9 cellular contexts compared by ENCODE assay signal in genomic region chr1:2652926-2653571, GRCh38. TPM values are rescaled to one million over a fixed set of nuclear protein-coding genes. Genes with fewer than 3 reads are reported as not detected.
DNase-seq lines count a peak whose midpoint lies in the region; ATAC-seq and TF ChIP-seq lines count a peak whose summit lies in the region.
"Not testable (repeated sequence)": the region's sequence is repeated elsewhere in the genome, so short reads cannot be mapped to it uniquely, and the experiment has no call there.
"Had no signal": no experiment of that assay in that cellular context is flagged by ENCODE, and none has a peak within 500 bp of the region (broad histone marks: within the 10 kb centered on the region; RNA-seq: fewer than 3 reads in every experiment).

No MANE protein-coding gene starts in this region.

- H3K4me3 ChIP-seq in IMR-90 (ENCODE audit: insufficient read depth, low read depth, low read length); right cardiac atrium (ENCODE audit: low read length); mucosa of descending colon: not testable (repeated sequence)

- not testable (repeated sequence) for H3K23ac ChIP-seq in IMR-90 (ENCODE audit: low read depth, low read length)

- TF ChIP-seq CTCF in IMR-90 (conservative IDR thresholded peaks at IDR 0.05; ENCODE audit: low read depth, low read length); endothelial cell (IDR thresholded peaks at IDR 0.05; ENCODE audit: unreplicated experiment); mucosa of descending colon (IDR thresholded peaks at IDR 0.05): not testable (repeated sequence)

- H3K27me3 Mint-ChIP-seq in activated CD4-positive, alpha-beta memory T cell treated with anti-CD3 and anti-CD28 coated beads for 36 hours = peaks cover 37% of the 10 kb centered on the region
- H3K27me3 Mint-ChIP-seq in activated T-cell treated with anti-CD3 and anti-CD28 coated beads, Interleukin-2, amount 50 U/mL, for 4 hours (ENCODE audit: low read depth) = peaks cover 48% of the 10 kb centered on the region
- H3K27me3 Mint-ChIP-seq in endothelial cell (ENCODE audit: unreplicated experiment) = peaks cover 50% of the 10 kb centered on the region

- H3K4me3 Mint-ChIP-seq in activated CD4-positive, alpha-beta memory T cell treated with anti-CD3 and anti-CD28 coated beads for 36 hours; activated T-cell treated with anti-CD3 and anti-CD28 coated beads, Interleukin-2, amount 50 U/mL, for 4 hours: not testable (repeated sequence)
- peak overlapping the region; percentile 84 for H3K4me3 Mint-ChIP-seq in endothelial cell (ENCODE audit: unreplicated experiment)

- dilution Hi-C loops in IMR-90 (cut with HindIII; ENCODE audit: low sequenced_read_pairs, unreplicated experiment) = not testable (repeated sequence)

- H2BK5ac ChIP-seq in IMR-90 (ENCODE audit: low read depth, low read length, poor library complexity, severe bottlenecking) = not testable (repeated sequence)

- H3K79me1 ChIP-seq in IMR-90 (ENCODE audit: low read depth in 1 of 2, low read length in 2 of 2) = not testable (repeated sequence)

- not testable (repeated sequence) for ATAC-seq in IMR-90 (ENCODE audit: low read depth); activated T-cell treated with anti-CD3 and anti-CD28 coated beads, Interleukin-2, amount 50 U/mL, for 4 hours; right cardiac atrium; mucosa of descending colon

- not testable (repeated sequence) for H2BK120ac ChIP-seq in IMR-90 (ENCODE audit: low read depth, low read length)

- not testable (repeated sequence) for H3K9me3 Mint-ChIP-seq in activated CD4-positive, alpha-beta memory T cell treated with anti-CD3 and anti-CD28 coated beads for 36 hours; activated T-cell treated with anti-CD3 and anti-CD28 coated beads, Interleukin-2, amount 50 U/mL, for 4 hours
- H3K9me3 Mint-ChIP-seq in endothelial cell (ENCODE audit: unreplicated experiment) = peaks cover 42% of the 10 kb centered on the region

- not testable (repeated sequence) for H2AK5ac ChIP-seq in IMR-90 (ENCODE audit: low read depth, low read length)

- H3K27ac ChIP-seq in IMR-90 (ENCODE audit: insufficient read depth, low read length); right cardiac atrium (ENCODE audit: low read length): not testable (repeated sequence)

- peaks cover 46% of the 10 kb centered on the region for H3K9me3 ChIP-seq in IMR-90 (ENCODE audit: control insufficient read depth, insufficient read depth, low read length)
- not testable (repeated sequence) for H3K9me3 ChIP-seq in right cardiac atrium (ENCODE audit: control insufficient read depth, low read length); mucosa of descending colon

- not testable (repeated sequence) for TF ChIP-seq RAD21 in IMR-90 (IDR thresholded peaks at IDR 0.05; ENCODE audit: low read length)

- TF ChIP-seq POLR2A in IMR-90 (IDR thresholded peaks at IDR 0.05; ENCODE audit: low read depth, low read length) = not testable (repeated sequence)

- H4K91ac ChIP-seq in IMR-90 (ENCODE audit: insufficient read depth, low read depth, low read length) = not testable (repeated sequence)

- H3K27ac Mint-ChIP-seq in activated CD4-positive, alpha-beta memory T cell treated with anti-CD3 and anti-CD28 coated beads for 36 hours = not testable (repeated sequence)
- H3K27ac Mint-ChIP-seq in endothelial cell (ENCODE audit: unreplicated experiment) = peak overlapping the region; percentile 86

- H2AK9ac ChIP-seq in IMR-90 (replicated peaks; ENCODE audit: low read depth, low read length, poor library complexity) = not testable (repeated sequence)

- H3K4me1 Mint-ChIP-seq in activated CD4-positive, alpha-beta memory T cell treated with anti-CD3 and anti-CD28 coated beads for 36 hours (ENCODE audit: low read depth); activated T-cell treated with anti-CD3 and anti-CD28 coated beads, Interleukin-2, amount 50 U/mL, for 4 hours (ENCODE audit: low read depth): not testable (repeated sequence)
- H3K4me1 Mint-ChIP-seq in endothelial cell (ENCODE audit: unreplicated experiment) = peaks cover 28% of the 10 kb centered on the region

- CTCF ChIA-PET in IMR-90 (lab: Yijun Ruan, JAX); activated CD4-positive, alpha-beta memory T cell treated with anti-CD3 and anti-CD28 coated beads for 36 hours (lab: Charles Lee): not testable (repeated sequence)

- H3K9me1 ChIP-seq in IMR-90 (ENCODE audit: insufficient read depth, low read length) = not testable (repeated sequence)

- H3K36me3 Mint-ChIP-seq in activated CD4-positive, alpha-beta memory T cell treated with anti-CD3 and anti-CD28 coated beads for 36 hours; activated T-cell treated with anti-CD3 and anti-CD28 coated beads, Interleukin-2, amount 50 U/mL, for 4 hours (ENCODE audit: insufficient read depth): not testable (repeated sequence)
- H3K36me3 Mint-ChIP-seq in endothelial cell (ENCODE audit: low read depth, unreplicated experiment) = peaks cover 45% of the 10 kb centered on the region

- H4K5ac ChIP-seq in IMR-90 (ENCODE audit: low read depth, low read length) = not testable (repeated sequence)

- not testable (repeated sequence) for H2BK20ac ChIP-seq in IMR-90 (ENCODE audit: low read depth, low read length)

- POLR2A ChIA-PET in IMR-90 (lab: Charles Lee; ENCODE audit: unreplicated experiment); activated CD4-positive, alpha-beta memory T cell treated with anti-CD3 and anti-CD28 coated beads for 36 hours (lab: Charles Lee): not testable (repeated sequence)

- H3K36me3 ChIP-seq in IMR-90 (ENCODE audit: control insufficient read depth, insufficient read depth, low read length); mucosa of descending colon (ENCODE audit: low read depth): not testable (repeated sequence)

- not testable (repeated sequence) for H3K4me1 ChIP-seq in IMR-90 (ENCODE audit: control insufficient read depth, insufficient read depth, low read length); right cardiac atrium (ENCODE audit: control insufficient read depth, insufficient read depth, low read length); mucosa of descending colon (ENCODE audit: low read depth)

- not testable (repeated sequence) for H3K18ac ChIP-seq in IMR-90 (ENCODE audit: low read depth, low read length)

- H3K4ac ChIP-seq in IMR-90 (ENCODE audit: low read depth, low read length) = not testable (repeated sequence)

- H3K9ac ChIP-seq in IMR-90 (ENCODE audit: low read depth, low read length) = not testable (repeated sequence)

- not testable (repeated sequence) for BruUV-seq in IMR-90 (replicated peaks; lab: Mats Ljungman, UMichigan)

- not testable (repeated sequence) for H3K27me3 ChIP-seq in IMR-90 (ENCODE audit: control insufficient read depth, insufficient read depth, low read length); right cardiac atrium (ENCODE audit: control insufficient read depth, insufficient read depth)

- WGBS in IMR-90 (ENCODE audit: extremely low coverage in 2 of 2, insufficient read length in 1 of 2), 2 experiments = 16% methylated on average over 12 of the region's 12 CpGs; no CpG with 5 or more reads in 1 of the 2 experiments
- WGBS in right cardiac atrium = 32% methylated on average over 12 of the region's 12 CpGs

- H3K4me2 ChIP-seq in IMR-90 (ENCODE audit: low read depth, low read length) = not testable (repeated sequence)

- in situ Hi-C loops in IMR-90 (cut with MboI; ENCODE audit: low sequenced_read_pairs) = not testable (repeated sequence)

- intact Hi-C loops in IMR-90 (cut with micrococcal nuclease); activated CD4-positive, alpha-beta memory T cell treated with anti-CD3 and anti-CD28 coated beads for 36 hours (cut with micrococcal nuclease); right cardiac atrium (cut with DNase I); mucosa of descending colon (cut with DNase I, micrococcal nuclease): not testable (repeated sequence)
- intact Hi-C loops in posterior vena cava (cut with DNase I) = loop anchor here in 1 of 2 donors (5.0 to 10.0 kb wide), 2 partner anchors 188 to 1554 kb away; no protein-coding TSS in a partner anchor

- peak; percentile 34 for DNase-seq in IMR-90
- peak; percentile 32 for DNase-seq in activated CD4-positive, alpha-beta memory T cell treated with anti-CD3 and anti-CD28 coated beads for 36 hours
- peak; percentile 27 for DNase-seq in activated T-cell treated with anti-CD3 and anti-CD28 coated beads, Interleukin-2, amount 50 U/mL, for 4 hours
- DNase-seq in endothelial cell (ENCODE audit: low spot score) = not testable (repeated sequence)
- peak; percentile 19 to 73 (median 65) for DNase-seq in right cardiac atrium
- DNase-seq in mucosa of descending colon = peak in 2 of 3 donors; percentile 21 to 70
- DNase-seq in posterior vena cava (ENCODE audit: low spot score) = peak; percentile 93
- peak; percentile 75 for DNase-seq in ureter (ENCODE audit: low spot score)

- H4K20me1 ChIP-seq in IMR-90 (ENCODE audit: insufficient read depth, low read length) = not testable (repeated sequence)

- not testable (repeated sequence) for H4K8ac ChIP-seq in IMR-90 (ENCODE audit: low read depth in 2 of 2, low read length in 2 of 2)

- not testable (repeated sequence) for H3K56ac ChIP-seq in IMR-90 (ENCODE audit: extremely low read depth, insufficient read depth, low read length)

- not testable (repeated sequence) for H2AFZ ChIP-seq in IMR-90 (replicated peaks; ENCODE audit: low read length, poor library complexity)

- not testable (repeated sequence) for H3K14ac ChIP-seq in IMR-90 (replicated peaks; ENCODE audit: low read depth, low read length)

- not testable (repeated sequence) for H2BK15ac ChIP-seq in IMR-90 (ENCODE audit: low read depth, low read length)

RNA-seq across cellular contexts. Expression of gene MMEL1, which starts 20.2 kb away (rescaled TPM):
- total RNA-seq in IMR-90 (2012; rRNA removed) (under 0.01 TPM in 2 replicates), endothelial cell (ENCODE audit: unreplicated experiment) (not detected), right cardiac atrium (1 to 10 TPM in 1 of 4 donors, under 1 TPM in 3; 0.32 to 1.5 (median 0.83) TPM), mucosa of descending colon (10 to 100 TPM in 1 of 3 donors, 1 to 10 TPM in 2; 4.2 to 10.9 (median 9.4) TPM), posterior vena cava (1 to 10 TPM in 1 of 2 donors, under 1 TPM in 1; 0.57 to 1.8 TPM), ureter (18.1 TPM)
- polyA plus RNA-seq in IMR-90 (2012; rRNA removed) (0.12 and 0.20 TPM in 2 replicates), right cardiac atrium (1.7 TPM)
- 0.11 TPM in 1 of 2 replicates, not detected in the other for polyA plus RNA-seq in IMR-90 (2012; cell fraction: cytosol; rRNA removed)
- polyA plus RNA-seq in IMR-90 (2012; cell fraction: nucleus; rRNA removed; ENCODE audit: low replicate concordance) = 0.47 and 0.96 TPM in 2 replicates
- total RNA-seq in activated CD4-positive, alpha-beta memory T cell treated with anti-CD3 and anti-CD28 coated beads for 36 hours = 1 to 10 TPM in 1 of 2 experiments, under 1 TPM in 1; 1.00 to 1.2 TPM
- total RNA-seq in activated T-cell treated with anti-CD3 and anti-CD28 coated beads, Interleukin-2, amount 50 U/mL, for 4 hours = under 1 TPM in 2 of 3 donors, not detected in 1; 0.61 to 0.68 TPM
- total RNA-seq: Caco-2 had no signal
